In genomic region chr16:56269824-56270684, GRCh38 we compare ENCODE assay signal across 1 cellular context.
TF ChIP-seq lines count a peak whose summit lies in the region.

No MANE protein-coding gene starts in this region.

TF ChIP-seq in SK-N-SH, 30 proteins besides CTCF, POLR2A, EP300 and RAD21 (continued from another document):
- TF ChIP-seq MXI1 (IDR thresholded peaks at IDR 0.05; ENCODE audit: low read depth, low read length) = no peak
- no peak for TF ChIP-seq POLR2AphosphoS5 (IDR thresholded peaks at IDR 0.05; ENCODE audit: low read depth, low read length)
- TF ChIP-seq NRF1 (IDR thresholded peaks at IDR 0.05; ENCODE audit: low read depth, low read length) = no peak
- no peak for TF ChIP-seq ELF1 (IDR thresholded peaks at IDR 0.05)
- no peak for TF ChIP-seq IRF3 (IDR thresholded peaks at IDR 0.05; ENCODE audit: low read depth, low read length)
- no peak for TF ChIP-seq FOXM1 (IDR thresholded peaks at IDR 0.05; ENCODE audit: low read depth)
- TF ChIP-seq RFX5 (IDR thresholded peaks at IDR 0.05; ENCODE audit: low read length) = no peak
- TF ChIP-seq GABPA (IDR thresholded peaks at IDR 0.05; ENCODE audit: low read depth) = no peak
- no peak for TF ChIP-seq NFIC (IDR thresholded peaks at IDR 0.05; ENCODE audit: borderline replicate concordance)
- TF ChIP-seq SMC3 (IDR thresholded peaks at IDR 0.05; ENCODE audit: low read depth, low read length) = no peak
- no peak for TF ChIP-seq USF2 (IDR thresholded peaks at IDR 0.05; ENCODE audit: borderline replicate concordance, low read depth, low read length)
- TF ChIP-seq JUND (IDR thresholded peaks at IDR 0.05) = no peak
- no peak for TF ChIP-seq FOXJ3 (CRISPR knock-in tag; IDR thresholded peaks at IDR 0.05)
- no peak for TF ChIP-seq ZBTB33 (IDR thresholded peaks at IDR 0.05; ENCODE audit: borderline replicate concordance, low read depth)
- TF ChIP-seq RCOR1 (IDR thresholded peaks at IDR 0.05; ENCODE audit: low read length) = no peak
- no peak for TF ChIP-seq TAF1 (IDR thresholded peaks at IDR 0.05; ENCODE audit: borderline replicate concordance, low read depth, low read length)
